In the genomic region with DNA sequence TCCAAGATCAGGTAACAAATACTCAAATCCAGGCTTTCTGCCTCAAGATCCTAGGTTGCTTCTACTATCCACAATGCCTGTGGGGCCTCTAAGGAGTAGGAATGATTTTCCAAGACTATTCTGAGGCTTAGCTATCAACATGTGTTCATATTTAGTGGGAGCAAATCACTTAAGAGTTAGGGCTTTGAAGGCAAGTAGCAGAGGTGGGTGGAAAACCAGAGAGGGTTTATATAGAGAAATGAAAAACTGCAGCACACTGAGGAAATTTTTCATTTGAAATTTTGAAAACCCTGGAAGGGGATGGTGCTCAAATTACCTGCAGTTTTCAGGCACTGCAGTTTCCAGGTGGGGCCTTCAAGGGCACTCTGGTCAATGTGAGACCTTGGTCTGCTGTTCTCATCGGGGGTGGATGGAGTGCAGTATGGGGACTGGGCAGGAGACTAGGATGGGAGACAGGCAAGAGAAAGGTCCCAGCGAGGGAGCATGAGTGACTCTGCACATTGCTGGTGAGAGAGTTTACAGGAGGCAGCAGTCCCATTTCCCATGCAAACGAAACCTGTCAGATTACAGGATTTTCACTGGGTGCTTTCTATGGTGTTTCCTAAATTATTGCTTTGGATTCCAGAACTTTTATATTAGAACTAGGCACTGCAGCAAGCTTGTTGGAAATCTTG, we compare ENCODE assay signal across 17 cellular contexts.
DNase-seq lines count a peak whose midpoint lies in the region; ATAC-seq and TF ChIP-seq lines count a peak whose summit lies in the region.
"Had no signal": no experiment of that assay in that cellular context is flagged by ENCODE, and none has a peak within 500 bp of the region (broad histone marks: within the 10 kb centered on the region; RNA-seq: fewer than 3 reads in every experiment).

No MANE protein-coding gene starts in this region.

- H3K36me3 Mint-ChIP-seq in stimulated activated naive CD8-positive, alpha-beta T cell treated with anti-CD3 and anti-CD28 coated beads, Interleukin-15, Interleukin-2, amounts not matched to agents 100 ng/mL and 50 ng/mL, for 24 hours (ENCODE audit: low read depth), result no peaks in the 10 kb centered on the region
- H3K36me3 Mint-ChIP-seq in type B pancreatic cell, result no peaks in the 10 kb centered on the region
- H3K36me3 Mint-ChIP-seq: natural killer cell treated with Interleukin-12 subunit alpha and Interleukin-12 subunit beta and Interleukin-15 and Interleukin-18, amount 100 ng/mL, for 72 hours had no signal

- H3K27ac ChIP-seq in PC-3 (ENCODE audit: low read length) (0 out of 2 replicates have a peak overlapping the region, but pooled peaks have one; percentile 1), epithelial cell of prostate (peak overlapping the region; percentile 5)
- H3K27ac ChIP-seq: colonic mucosa, thyroid gland had no signal

- H3K36me3 ChIP-seq in PC-3 (ENCODE audit: low read depth, low read length), result no peaks in the 10 kb centered on the region
- H3K36me3 ChIP-seq: BE2C, colonic mucosa, thyroid gland had no signal

- H3K9ac ChIP-seq in PC-3 (ENCODE audit: low read length), result no peak overlapping the region

- H2AFZ ChIP-seq in PC-3 (ENCODE audit: low read length), result no peak overlapping the region

- H3K9me3 Mint-ChIP-seq in stimulated activated naive CD8-positive, alpha-beta T cell treated with anti-CD3 and anti-CD28 coated beads, Interleukin-15, Interleukin-2, amounts not matched to agents 100 ng/mL and 50 ng/mL, for 24 hours, result no peaks in the 10 kb centered on the region
- peaks cover 6% of the 10 kb centered on the region for H3K9me3 Mint-ChIP-seq in type B pancreatic cell
- H3K9me3 Mint-ChIP-seq: natural killer cell treated with Interleukin-12 subunit alpha and Interleukin-12 subunit beta and Interleukin-15 and Interleukin-18, amount 100 ng/mL, for 72 hours had no signal

- peaks cover 8% of the 10 kb centered on the region for H3K4me1 ChIP-seq in PC-3 (ENCODE audit: insufficient read depth, low read length)
- H3K4me1 ChIP-seq: BE2C, colonic mucosa had no signal

- H3K4me2 ChIP-seq in PC-3 (ENCODE audit: low read length), result no peak overlapping the region

- no peak for ATAC-seq in stimulated activated naive CD8-positive, alpha-beta T cell treated with anti-CD3 and anti-CD28 coated beads, Interleukin-15, Interleukin-2, amounts not matched to agents 100 U/mL and 50 U/mL, for 24 hours
- ATAC-seq in PC-3 (no peak; the same call in 1 of the 2 replicates), GM18520 (IDR thresholded peaks at IDR 0.05; ENCODE audit: unreplicated experiment) (no peak)
- ATAC-seq: natural killer cell treated with Interleukin-12 subunit alpha and Interleukin-12 subunit beta and Interleukin-15 and Interleukin-18, amount 100 ng/mL, for 72 hours had no signal

- peaks cover 43% of the 10 kb centered on the region for H3K4me1 Mint-ChIP-seq in stimulated activated naive CD8-positive, alpha-beta T cell treated with anti-CD3 and anti-CD28 coated beads, Interleukin-15, Interleukin-2, amounts not matched to agents 100 ng/mL and 50 ng/mL, for 24 hours (ENCODE audit: low read depth)
- H3K4me1 Mint-ChIP-seq in type B pancreatic cell (ENCODE audit: unreplicated experiment), result peaks cover 54% of the 10 kb centered on the region

- H3K27ac Mint-ChIP-seq in stimulated activated naive CD8-positive, alpha-beta T cell treated with anti-CD3 and anti-CD28 coated beads, Interleukin-15, Interleukin-2, amounts not matched to agents 100 ng/mL and 50 ng/mL, for 24 hours, result peak overlapping the region; percentile 56
- H3K27ac Mint-ChIP-seq in type B pancreatic cell, result peak overlapping the region; percentile 47
- H3K27ac Mint-ChIP-seq: natural killer cell treated with Interleukin-12 subunit alpha and Interleukin-12 subunit beta and Interleukin-15 and Interleukin-18, amount 100 ng/mL, for 72 hours had no signal

- no peaks in the 10 kb centered on the region for H3K9me3 ChIP-seq in PC-3 (ENCODE audit: low read length)
- H3K9me3 ChIP-seq: BE2C, colonic mucosa, thyroid gland had no signal

- no peaks in the 10 kb centered on the region for H3F3A ChIP-seq in PC-3 (ENCODE audit: low read length, unreplicated experiment)

- POLR2A ChIA-PET in PC-3 (lab: Charles Lee; ENCODE audit: unreplicated experiment), result no interaction called here

- H3K27me3 Mint-ChIP-seq in stimulated activated naive CD8-positive, alpha-beta T cell treated with anti-CD3 and anti-CD28 coated beads, Interleukin-15, Interleukin-2, amounts not matched to agents 100 ng/mL and 50 ng/mL, for 24 hours, result peaks cover 11% of the 10 kb centered on the region
- H3K27me3 Mint-ChIP-seq in type B pancreatic cell, result no peaks in the 10 kb centered on the region

- no TSS peak for BruUV-seq in PC-3 (replicated peaks; lab: Mats Ljungman, UMichigan)

- intact Hi-C loops in PC-3 (cut with micrococcal nuclease), result no loop called here

- CTCF ChIA-PET in PC-3 (lab: Charles Lee), result no interaction called here

- H3K27me3 ChIP-seq in PC-3 (ENCODE audit: low read length), result peaks cover 19% of the 10 kb centered on the region; the same call in 1 of the 2 replicates
- H3K27me3 ChIP-seq: BE2C, colonic mucosa, thyroid gland had no signal

- H3K9me2 ChIP-seq in PC-3 (replicated peaks; ENCODE audit: low read length), result no peaks in the 10 kb centered on the region

- no peak overlapping the region for H3K4me3 ChIP-seq in PC-3 (ENCODE audit: low read length)
- H3K4me3 ChIP-seq: colonic mucosa, thyroid gland had no signal

- no peak for TF ChIP-seq CTCF in PC-3 (conservative IDR thresholded peaks at IDR 0.05; ENCODE audit: low read depth, low read length)
- no peak for TF ChIP-seq CTCF in type B pancreatic cell (conservative IDR thresholded peaks at IDR 0.05)

- H4K20me1 ChIP-seq in PC-3 (ENCODE audit: low read length), result no peaks in the 10 kb centered on the region

- H3K79me2 ChIP-seq in PC-3 (ENCODE audit: low read length), result no peaks in the 10 kb centered on the region

- DNase-seq in stimulated activated naive CD8-positive, alpha-beta T cell treated with anti-CD3 and anti-CD28 coated beads, Interleukin-15, Interleukin-2, amounts not matched to agents 100 U/mL and 50 U/mL, for 24 hours, result no peak
- no peak for DNase-seq in PC-3
- no peak for DNase-seq in epithelial cell of prostate (ENCODE audit: low read depth, low spot score)
- no peak for DNase-seq in type B pancreatic cell (ENCODE audit: extremely low spot score, unreplicated experiment)
- no peak for DNase-seq in DMS79 treated with DMSO at 0.1 percent for 48 hours (lab: John Stamatoyannopoulos, UW)
- no peak for DNase-seq in activated CD4-positive, CD25-positive, alpha-beta regulatory T cell (lab: John Stamatoyannopoulos, UW)
- DNase-seq: activated CD8-positive, alpha-beta memory T cell treated with anti-CD3 and anti-CD28 coated beads for 24 hours; activated gamma-delta T cell treated with Interleukin-2 at 50 U/mL for 16 hours; BE2C; colonic mucosa; hippocampal formation; NCI-H446; RPMI8226; thyroid gland had no signal

- no peak overlapping the region for H3K4me3 Mint-ChIP-seq in stimulated activated naive CD8-positive, alpha-beta T cell treated with anti-CD3 and anti-CD28 coated beads, Interleukin-15, Interleukin-2, amounts not matched to agents 100 ng/mL and 50 ng/mL, for 24 hours
- H3K4me3 Mint-ChIP-seq in type B pancreatic cell, result peak overlapping the region; percentile 22
- H3K4me3 Mint-ChIP-seq: natural killer cell treated with Interleukin-12 subunit alpha and Interleukin-12 subunit beta and Interleukin-15 and Interleukin-18, amount 100 ng/mL, for 72 hours had no signal
